In the genomic region with DNA sequence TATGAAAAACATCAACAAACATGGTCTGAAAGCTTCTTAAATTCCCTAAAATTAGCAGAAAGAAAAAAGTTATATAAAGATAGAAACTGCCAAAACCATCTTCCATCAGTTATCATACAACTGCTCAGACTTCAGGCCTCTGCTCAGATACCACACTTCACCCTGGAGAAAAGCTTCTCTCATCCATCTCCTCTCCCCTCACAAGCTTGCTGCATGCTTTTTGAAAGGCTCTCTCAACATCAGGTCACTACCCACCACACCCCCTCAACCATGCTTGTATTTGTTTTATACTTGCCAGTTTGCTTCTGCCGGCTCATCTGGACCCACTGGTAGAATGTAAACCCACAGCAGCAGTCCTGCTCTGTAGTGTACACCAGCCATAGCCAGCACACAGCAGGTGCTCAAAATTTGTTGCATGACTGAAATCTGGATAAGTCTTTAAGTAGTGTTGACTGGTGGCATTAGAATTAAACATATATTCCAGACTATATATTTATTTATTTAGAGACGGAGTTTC, we compare ENCODE assay signal across 11 cellular contexts. TPM values are rescaled to one million over a fixed set of nuclear protein-coding genes. Genes with fewer than 3 reads are reported as not detected.
DNase-seq lines count a peak whose midpoint lies in the region; ATAC-seq and TF ChIP-seq lines count a peak whose summit lies in the region.
"Had no signal": no experiment of that assay in that cellular context is flagged by ENCODE, and none has a peak within 500 bp of the region (broad histone marks: within the 10 kb centered on the region; RNA-seq: fewer than 3 reads in every experiment).

No MANE protein-coding gene starts in this region.

- no peak overlapping the region for H2AFZ ChIP-seq in trophoblast cell (ENCODE audit: insufficient read depth, low read length, poor library complexity)

- no peak overlapping the region for H4K91ac ChIP-seq in trophoblast cell (ENCODE audit: low read depth, low read length)

- no peaks in the 10 kb centered on the region for H3K9me3 Mint-ChIP-seq in activated CD4-positive, alpha-beta T cell treated with anti-CD3 and anti-CD28 coated beads, Interleukin-2, amount 10 ng/mL, durations not matched to agents 24 days and 14 days
- no peaks in the 10 kb centered on the region for H3K9me3 Mint-ChIP-seq in central memory CD8-positive, alpha-beta T cell
- H3K9me3 Mint-ChIP-seq: activated T-helper 1 cell treated with anti-CD3 and anti-CD28 coated beads, Interleukin-12 subunit alpha, Interleukin-12 subunit beta, Interleukin-2, Interleukin-4 antibody, amounts not matched to agents 30 ng/mL and 10 ng/mL and 1 ng/mL, durations not matched to agents 14 hours and 24 hours and 36 hours had no signal

- H3K4ac ChIP-seq in trophoblast cell (ENCODE audit: low read depth, low read length): peak overlapping the region; percentile 98

- peak overlapping the region; percentile 44 for H3K18ac ChIP-seq in trophoblast cell (ENCODE audit: low read length)

- peaks cover 0 to 5% of the 10 kb centered on the region in 2 experiments for H3K4me1 ChIP-seq in trophoblast cell (ENCODE audit: control insufficient read depth in 1 of 2, insufficient read depth in 2 of 2, low read length in 2 of 2)

- no peaks in the 10 kb centered on the region for H3K9me3 ChIP-seq in trophoblast cell (ENCODE audit: insufficient read depth, low read depth, low read length)
- H3K9me3 ChIP-seq: thyroid gland had no signal

- no peak overlapping the region for H3K14ac ChIP-seq in trophoblast cell (ENCODE audit: low read length)

- H3K4me2 ChIP-seq in trophoblast cell (ENCODE audit: low read length): no peak overlapping the region

- H3K4me1 Mint-ChIP-seq in activated CD4-positive, alpha-beta T cell treated with anti-CD3 and anti-CD28 coated beads, Interleukin-2, amount 10 ng/mL, durations not matched to agents 24 days and 14 days: peaks cover 61% of the 10 kb centered on the region
- peaks cover 55% of the 10 kb centered on the region for H3K4me1 Mint-ChIP-seq in central memory CD8-positive, alpha-beta T cell

- no peak overlapping the region for H3K27ac ChIP-seq in trophoblast cell (ENCODE audit: low read depth, low read length)

- intact Hi-C loops in activated CD4-positive, alpha-beta T cell treated with anti-CD3 and anti-CD28 coated beads, Interleukin-2, amount 10 ng/mL, durations not matched to agents 24 days and 14 days (cut with micrococcal nuclease): no loop called here

- no peak overlapping the region for H3K23ac ChIP-seq in trophoblast cell (ENCODE audit: low read length)

- no CpG with 5 or more reads among the region's 2 CpGs for WGBS in trophoblast cell (ENCODE audit: extremely low coverage, insufficient coverage, insufficient read length)

- H3K36me3 Mint-ChIP-seq in activated CD4-positive, alpha-beta T cell treated with anti-CD3 and anti-CD28 coated beads, Interleukin-2, amount 10 ng/mL, durations not matched to agents 24 days and 14 days (ENCODE audit: low read depth): peaks cover 79% of the 10 kb centered on the region
- H3K36me3 Mint-ChIP-seq in central memory CD8-positive, alpha-beta T cell (ENCODE audit: insufficient read depth): peaks cover 48% of the 10 kb centered on the region

- no peak overlapping the region for H2BK5ac ChIP-seq in trophoblast cell (ENCODE audit: low read depth, low read length, poor library complexity)

- no peaks in the 10 kb centered on the region for H3K27me3 ChIP-seq in trophoblast cell (ENCODE audit: insufficient read depth, low read length)
- H3K27me3 ChIP-seq: thyroid gland had no signal

- H2BK120ac ChIP-seq in trophoblast cell (ENCODE audit: insufficient read depth, low read length, poor library complexity): no peak overlapping the region

- no peak overlapping the region for H3K4me3 ChIP-seq in trophoblast cell (ENCODE audit: low read depth, low read length)
- H3K4me3 ChIP-seq: thyroid gland had no signal

- H4K8ac ChIP-seq in trophoblast cell (ENCODE audit: low read depth, low read length): no peak overlapping the region

- no peaks in the 10 kb centered on the region for H3K27me3 Mint-ChIP-seq in activated CD4-positive, alpha-beta T cell treated with anti-CD3 and anti-CD28 coated beads, Interleukin-2, amount 10 ng/mL, durations not matched to agents 24 days and 14 days
- no peaks in the 10 kb centered on the region for H3K27me3 Mint-ChIP-seq in central memory CD8-positive, alpha-beta T cell

- H2BK12ac ChIP-seq in trophoblast cell (ENCODE audit: low read length): no peak overlapping the region

- TF ChIP-seq CTCF in GM20000 (IDR thresholded peaks at IDR 0.05; ENCODE audit: extremely low read depth, missing control alignments): no peak

- no peaks in the 10 kb centered on the region for H3K79me1 ChIP-seq in trophoblast cell (ENCODE audit: low read length)

- H3K27ac Mint-ChIP-seq in activated CD4-positive, alpha-beta T cell treated with anti-CD3 and anti-CD28 coated beads, Interleukin-2, amount 10 ng/mL, durations not matched to agents 24 days and 14 days: peak overlapping the region; percentile 77
- H3K27ac Mint-ChIP-seq in central memory CD8-positive, alpha-beta T cell (ENCODE audit: low read depth): peak overlapping the region; percentile 70
- H3K27ac Mint-ChIP-seq: activated T-helper 1 cell treated with anti-CD3 and anti-CD28 coated beads, Interleukin-12 subunit alpha, Interleukin-12 subunit beta, Interleukin-2, Interleukin-4 antibody, amounts not matched to agents 30 ng/mL and 10 ng/mL and 1 ng/mL, durations not matched to agents 14 hours and 24 hours and 36 hours had no signal

- no peak overlapping the region for H3K9ac ChIP-seq in trophoblast cell (ENCODE audit: low read length)

- H4K12ac ChIP-seq in trophoblast cell (ENCODE audit: low read depth, low read length): no peak overlapping the region

- H3K4me3 Mint-ChIP-seq in activated CD4-positive, alpha-beta T cell treated with anti-CD3 and anti-CD28 coated beads, Interleukin-2, amount 10 ng/mL, durations not matched to agents 24 days and 14 days: peak overlapping the region; percentile 60
- H3K4me3 Mint-ChIP-seq in central memory CD8-positive, alpha-beta T cell: peak overlapping the region; percentile 9

- ATAC-seq in central memory CD8-positive, alpha-beta T cell (replicated peaks; ENCODE audit: extremely low read depth, poor library complexity, severe bottlenecking): no peak

- H3K36me3 ChIP-seq in trophoblast cell (ENCODE audit: control insufficient read depth in 1 of 2, insufficient read depth in 2 of 2, low read length in 2 of 2): peaks cover 23 to 30% of the 10 kb centered on the region in 2 experiments

- peaks cover 15% of the 10 kb centered on the region for H3K79me2 ChIP-seq in trophoblast cell (ENCODE audit: control insufficient read depth, insufficient read depth, low read length, poor library complexity)

- no peak for DNase-seq in activated CD4-positive, alpha-beta T cell treated with anti-CD3 and anti-CD28 coated beads, Interleukin-2, amount 10 ng/mL, durations not matched to agents 24 days and 14 days
- no peak for DNase-seq in activated CD4-positive, alpha-beta T cell treated with anti-CD3 and anti-CD28 coated beads, Interleukin-2, amount 50 U/mL, for 4 hours
- DNase-seq in NCI-H345 treated with DMSO at 0.1 percent for 48 hours (lab: John Stamatoyannopoulos, UW; ENCODE audit: unreplicated experiment) (peak; percentile 42), trophoblast cell (no peak), DMS114 treated with DMSO at 0.1 percent for 48 hours (lab: John Stamatoyannopoulos, UW; ENCODE audit: unreplicated experiment) (no peak), GM20000 (ENCODE audit: low spot score) (no peak), cerebellar nuclear complex (lab: John Stamatoyannopoulos, UW) (no peak)
- no peak for DNase-seq in central memory CD8-positive, alpha-beta T cell (ENCODE audit: low spot score in 2 of 2)
- DNase-seq: KG1, thyroid gland had no signal

- H2AK5ac ChIP-seq in trophoblast cell (ENCODE audit: low read length): no peak overlapping the region

RNA-seq across cellular contexts. Expression of gene PPP1CC, which starts 8.8 kb away (rescaled TPM):
- total RNA-seq in activated CD4-positive, alpha-beta T cell treated with anti-CD3 and anti-CD28 coated beads, Interleukin-2, amount 10 ng/mL, durations not matched to agents 24 days and 14 days: 459 and 489 TPM in 2 replicates
- polyA plus RNA-seq in trophoblast cell (2013): 119 and 124 TPM in 2 replicates

RNA-seq across cellular contexts. Expression of gene HVCN1, which starts 45.0 kb away (rescaled TPM):
- total RNA-seq in activated CD4-positive, alpha-beta T cell treated with anti-CD3 and anti-CD28 coated beads, Interleukin-2, amount 10 ng/mL, durations not matched to agents 24 days and 14 days: 17.9 and 18.0 TPM in 2 replicates
- 0.99 and 1.2 TPM in 2 replicates for polyA plus RNA-seq in trophoblast cell (2013)
